ENCODE assay signal across 8 cellular contexts in genomic region chr4:99808260-99808857, GRCh38. TPM values are rescaled to one million over a fixed set of nuclear protein-coding genes. Genes with fewer than 3 reads are reported as not detected.
DNase-seq lines count a peak whose midpoint lies in the region; ATAC-seq and TF ChIP-seq lines count a peak whose summit lies in the region.

No MANE protein-coding gene starts in this region.

- H3K4me1 Mint-ChIP-seq in chondrocyte (ENCODE audit: low read depth) = no peaks in the 10 kb centered on the region

- H3K9me3 Mint-ChIP-seq in chondrocyte (ENCODE audit: low read depth) = no peaks in the 10 kb centered on the region

- TF ChIP-seq CTCF in chondrocyte (IDR thresholded peaks at IDR 0.05) = peak; percentile 80

- peaks cover 33% of the 10 kb centered on the region for H3K27me3 Mint-ChIP-seq in chondrocyte (ENCODE audit: low read depth)

- no peak overlapping the region for H3K4me3 Mint-ChIP-seq in chondrocyte (ENCODE audit: unreplicated experiment)

- DNase-seq in SIG-M5 treated with dmso at 0.1 percent for 504 hours (lab: John Stamatoyannopoulos, UW; ENCODE audit: unreplicated experiment) (peak; percentile 59), SIG-M5 (lab: John Stamatoyannopoulos, UW) (no peak), NCI-H1694 treated with DMSO at 0.1 percent for 48 hours (lab: John Stamatoyannopoulos, UW) (peak; percentile 28), chondrocyte (ENCODE audit: low spot score) (no peak), medulla oblongata (ENCODE audit: extremely low spot score) (peak; percentile 12)
- DNase-seq in activated CD4-positive, CD25-positive, alpha-beta regulatory T cell treated with anti-CD3 and anti-CD28 coated beads, Interleukin-2, amount 50 U/mL, for 72 hours = peak; percentile 58
- peak; percentile 43 to 60 for DNase-seq in stimulated activated CD8-positive, alpha-beta memory T cell treated with anti-CD3 and anti-CD28 coated beads, Interleukin-7, amount 100 ng/mL, for 4 hours (ENCODE audit: low read depth in 2 of 2)

- H3K27ac Mint-ChIP-seq in chondrocyte (ENCODE audit: unreplicated experiment) = no peak overlapping the region

- H3K36me3 Mint-ChIP-seq in chondrocyte (ENCODE audit: low read depth) = no peaks in the 10 kb centered on the region

- peak; percentile 87 for ATAC-seq in HG02759 (IDR thresholded peaks at IDR 0.05; ENCODE audit: unreplicated experiment)

RNA-seq across cellular contexts. Expression of gene DAPP1, which starts 8.3 kb away (rescaled TPM):
- total RNA-seq in chondrocyte = not detected in 3 replicates

Comparison
In these comparisons a context has a peak if more than half of its experiments do, and no peak if none do; other contexts are left out.
1. DNase-seq: peak in SIG-M5 treated with dmso at 0.1 percent for 504 hours (single experiment), NCI-H1694 treated with DMSO at 0.1 percent for 48 hours (single experiment), activated CD4-positive, CD25-positive, alpha-beta regulatory T cell treated with anti-CD3 and anti-CD28 coated beads, Interleukin-2, amount 50 U/mL, for 72 hours (single experiment), medulla oblongata (single experiment) and stimulated activated CD8-positive, alpha-beta memory T cell treated with anti-CD3 and anti-CD28 coated beads, Interleukin-7, amount 100 ng/mL, for 4 hours (2 of 2); none in SIG-M5 (single experiment) and chondrocyte (single experiment).